Comparison of ENCODE assay signal across 3 cellular contexts in the genomic region with DNA sequence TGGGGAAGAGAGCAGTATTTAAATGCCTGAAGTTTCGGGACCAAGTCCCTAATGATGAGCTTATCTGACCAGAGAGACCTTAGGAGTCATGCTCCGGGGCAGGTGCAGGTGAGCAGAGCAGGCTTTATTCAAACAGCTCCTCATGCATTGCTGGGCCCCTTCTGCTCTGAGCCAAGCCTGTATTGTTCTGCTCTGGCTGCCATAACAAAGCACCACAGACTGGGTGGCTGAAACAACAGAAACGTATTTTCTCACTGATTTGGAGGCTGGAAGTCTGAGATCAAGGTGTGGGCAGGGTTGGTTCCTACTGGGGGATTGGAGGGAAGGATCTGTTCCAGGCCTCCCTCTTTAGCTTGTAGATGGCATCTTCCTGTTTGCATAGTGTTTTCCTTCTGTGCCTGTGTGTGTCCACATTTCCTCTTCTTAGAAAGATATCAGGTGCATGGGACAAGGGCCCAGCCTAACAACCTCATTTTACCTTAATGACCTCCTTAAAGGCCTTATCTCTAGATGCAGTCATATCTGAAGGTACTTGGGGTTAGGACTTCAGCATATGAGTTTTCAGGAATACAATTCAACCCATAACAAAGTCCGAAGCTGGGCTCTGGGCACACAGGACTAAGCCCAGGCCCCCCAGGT.
TF ChIP-seq lines count a peak whose summit lies in the region.

No MANE protein-coding gene starts in this region.

TF ChIP-seq in SK-N-SH, 30 proteins besides CTCF, POLR2A, EP300 and RAD21 (continues in another document):
- TF ChIP-seq ZBTB33 (IDR thresholded peaks at IDR 0.05; ENCODE audit: borderline replicate concordance, low read depth) (no peak), MXI1 (IDR thresholded peaks at IDR 0.05; ENCODE audit: low read depth, low read length) (no peak), RCOR1 (IDR thresholded peaks at IDR 0.05; ENCODE audit: low read length) (no peak), YY1 (IDR thresholded peaks at IDR 0.05; ENCODE audit: low read depth) (no peak), FOXM1 (IDR thresholded peaks at IDR 0.05; ENCODE audit: low read depth) (no peak), TAF1 (IDR thresholded peaks at IDR 0.05; ENCODE audit: borderline replicate concordance, low read depth, low read length) (no peak), MEF2A (IDR thresholded peaks at IDR 0.05; ENCODE audit: borderline replicate concordance, low read depth) (no peak), SIN3A (IDR thresholded peaks at IDR 0.05; ENCODE audit: borderline replicate concordance, low read depth, low read length) (no peak), USF1 (IDR thresholded peaks at IDR 0.05; ENCODE audit: borderline replicate concordance, low read depth) (no peak)
- TF ChIP-seq, protein P1, sequence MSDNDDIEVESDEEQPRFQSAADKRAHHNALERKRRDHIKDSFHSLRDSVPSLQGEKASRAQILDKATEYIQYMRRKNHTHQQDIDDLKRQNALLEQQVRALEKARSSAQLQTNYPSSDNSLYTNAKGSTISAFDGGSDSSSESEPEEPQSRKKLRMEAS (IDR thresholded peaks at IDR 0.05; ENCODE audit: low read depth): no peak
- TF ChIP-seq, protein P2, sequence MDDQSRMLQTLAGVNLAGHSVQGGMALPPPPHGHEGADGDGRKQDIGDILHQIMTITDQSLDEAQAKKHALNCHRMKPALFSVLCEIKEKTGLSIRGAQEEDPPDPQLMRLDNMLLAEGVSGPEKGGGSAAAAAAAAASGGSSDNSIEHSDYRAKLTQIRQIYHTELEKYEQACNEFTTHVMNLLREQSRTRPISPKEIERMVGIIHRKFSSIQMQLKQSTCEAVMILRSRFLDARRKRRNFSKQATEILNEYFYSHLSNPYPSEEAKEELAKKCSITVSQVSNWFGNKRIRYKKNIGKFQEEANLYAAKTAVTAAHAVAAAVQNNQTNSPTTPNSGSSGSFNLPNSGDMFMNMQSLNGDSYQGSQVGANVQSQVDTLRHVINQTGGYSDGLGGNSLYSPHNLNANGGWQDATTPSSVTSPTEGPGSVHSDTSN (IDR thresholded peaks at IDR 0.05): no peak

TF ChIP-seq in SK-N-SH treated with all-trans-retinoic acid at 6 μM for 48 hours, 23 proteins besides CTCF, POLR2A, EP300 and RAD21:
- TF ChIP-seq, protein P3, sequence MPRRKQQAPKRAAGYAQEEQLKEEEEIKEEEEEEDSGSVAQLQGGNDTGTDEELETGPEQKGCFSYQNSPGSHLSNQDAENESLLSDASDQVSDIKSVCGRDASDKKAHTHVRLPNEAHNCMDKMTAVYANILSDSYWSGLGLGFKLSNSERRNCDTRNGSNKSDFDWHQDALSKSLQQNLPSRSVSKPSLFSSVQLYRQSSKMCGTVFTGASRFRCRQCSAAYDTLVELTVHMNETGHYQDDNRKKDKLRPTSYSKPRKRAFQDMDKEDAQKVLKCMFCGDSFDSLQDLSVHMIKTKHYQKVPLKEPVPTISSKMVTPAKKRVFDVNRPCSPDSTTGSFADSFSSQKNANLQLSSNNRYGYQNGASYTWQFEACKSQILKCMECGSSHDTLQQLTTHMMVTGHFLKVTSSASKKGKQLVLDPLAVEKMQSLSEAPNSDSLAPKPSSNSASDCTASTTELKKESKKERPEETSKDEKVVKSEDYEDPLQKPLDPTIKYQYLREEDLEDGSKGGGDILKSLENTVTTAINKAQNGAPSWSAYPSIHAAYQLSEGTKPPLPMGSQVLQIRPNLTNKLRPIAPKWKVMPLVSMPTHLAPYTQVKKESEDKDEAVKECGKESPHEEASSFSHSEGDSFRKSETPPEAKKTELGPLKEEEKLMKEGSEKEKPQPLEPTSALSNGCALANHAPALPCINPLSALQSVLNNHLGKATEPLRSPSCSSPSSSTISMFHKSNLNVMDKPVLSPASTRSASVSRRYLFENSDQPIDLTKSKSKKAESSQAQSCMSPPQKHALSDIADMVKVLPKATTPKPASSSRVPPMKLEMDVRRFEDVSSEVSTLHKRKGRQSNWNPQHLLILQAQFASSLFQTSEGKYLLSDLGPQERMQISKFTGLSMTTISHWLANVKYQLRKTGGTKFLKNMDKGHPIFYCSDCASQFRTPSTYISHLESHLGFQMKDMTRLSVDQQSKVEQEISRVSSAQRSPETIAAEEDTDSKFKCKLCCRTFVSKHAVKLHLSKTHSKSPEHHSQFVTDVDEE (CRISPR knock-in tag; IDR thresholded peaks at IDR 0.05): no peak
- TF ChIP-seq ZFP30 (CRISPR knock-in tag; IDR thresholded peaks at IDR 0.05) (no peak), PPARA (CRISPR knock-in tag; IDR thresholded peaks at IDR 0.05; ENCODE audit: borderline replicate concordance) (no peak), CSDC2 (CRISPR knock-in tag; IDR thresholded peaks at IDR 0.05) (no peak), GLIS3 (CRISPR knock-in tag; IDR thresholded peaks at IDR 0.05) (no peak), BACH2 (CRISPR knock-in tag; IDR thresholded peaks at IDR 0.05; ENCODE audit: borderline replicate concordance) (no peak), ARNTL (CRISPR knock-in tag; IDR thresholded peaks at IDR 0.05; ENCODE audit: borderline replicate concordance, low read depth) (no peak), ZNF8 (CRISPR knock-in tag; IDR thresholded peaks at IDR 0.05) (no peak), SNAI2 (CRISPR knock-in tag; IDR thresholded peaks at IDR 0.05) (no peak), TCF4 (CRISPR knock-in tag; IDR thresholded peaks at IDR 0.05; ENCODE audit: borderline replicate concordance) (no peak)
- TF ChIP-seq, protein P4, sequence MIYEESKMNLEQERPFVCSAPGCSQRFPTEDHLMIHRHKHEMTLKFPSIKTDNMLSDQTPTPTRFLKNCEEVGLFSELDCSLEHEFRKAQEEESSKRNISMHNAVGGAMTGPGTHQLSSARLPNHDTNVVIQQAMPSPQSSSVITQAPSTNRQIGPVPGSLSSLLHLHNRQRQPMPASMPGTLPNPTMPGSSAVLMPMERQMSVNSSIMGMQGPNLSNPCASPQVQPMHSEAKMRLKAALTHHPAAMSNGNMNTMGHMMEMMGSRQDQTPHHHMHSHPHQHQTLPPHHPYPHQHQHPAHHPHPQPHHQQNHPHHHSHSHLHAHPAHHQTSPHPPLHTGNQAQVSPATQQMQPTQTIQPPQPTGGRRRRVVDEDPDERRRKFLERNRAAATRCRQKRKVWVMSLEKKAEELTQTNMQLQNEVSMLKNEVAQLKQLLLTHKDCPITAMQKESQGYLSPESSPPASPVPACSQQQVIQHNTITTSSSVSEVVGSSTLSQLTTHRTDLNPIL (CRISPR knock-in tag; IDR thresholded peaks at IDR 0.05; ENCODE audit: low read depth): no peak

TF ChIP-seq in IMR-90, 13 proteins besides CTCF, POLR2A, EP300 and RAD21 (continued from another document):
- TF ChIP-seq MXI1 (IDR thresholded peaks at IDR 0.05; ENCODE audit: borderline replicate concordance, low read depth, low read length) (no peak), MAFK (IDR thresholded peaks at IDR 0.05; ENCODE audit: low read depth, low read length) (no peak), SMC3 (IDR thresholded peaks at IDR 0.05; ENCODE audit: low read depth, low read length) (no peak), CEBPB (IDR thresholded peaks at IDR 0.05; ENCODE audit: low read depth, low read length) (no peak), USF2 (IDR thresholded peaks at IDR 0.05; ENCODE audit: low read depth, low read length) (no peak), RCOR1 (IDR thresholded peaks at IDR 0.05; ENCODE audit: insufficient replicate concordance, low read length) (no peak), CHD1 (IDR thresholded peaks at IDR 0.05; ENCODE audit: low read depth, low read length) (no peak), MAZ (IDR thresholded peaks at IDR 0.05; ENCODE audit: borderline replicate concordance, low read depth, low read length) (no peak), BHLHE40 (IDR thresholded peaks at IDR 0.05; ENCODE audit: low read depth, low read length) (no peak), RFX5 (IDR thresholded peaks at IDR 0.05; ENCODE audit: low read depth, low read length) (no peak), FOS (IDR thresholded peaks at IDR 0.05; ENCODE audit: low read depth, low read length) (no peak)
- TF ChIP-seq, protein P5, sequence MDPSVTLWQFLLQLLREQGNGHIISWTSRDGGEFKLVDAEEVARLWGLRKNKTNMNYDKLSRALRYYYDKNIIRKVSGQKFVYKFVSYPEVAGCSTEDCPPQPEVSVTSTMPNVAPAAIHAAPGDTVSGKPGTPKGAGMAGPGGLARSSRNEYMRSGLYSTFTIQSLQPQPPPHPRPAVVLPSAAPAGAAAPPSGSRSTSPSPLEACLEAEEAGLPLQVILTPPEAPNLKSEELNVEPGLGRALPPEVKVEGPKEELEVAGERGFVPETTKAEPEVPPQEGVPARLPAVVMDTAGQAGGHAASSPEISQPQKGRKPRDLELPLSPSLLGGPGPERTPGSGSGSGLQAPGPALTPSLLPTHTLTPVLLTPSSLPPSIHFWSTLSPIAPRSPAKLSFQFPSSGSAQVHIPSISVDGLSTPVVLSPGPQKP (IDR thresholded peaks at IDR 0.05; ENCODE audit: borderline replicate concordance, low read depth, low read length): no peak
